Comparison of ENCODE assay signal across 13 cellular contexts in genomic region chr11:103585911-103586310, GRCh38.
DNase-seq lines count a peak whose midpoint lies in the region; ATAC-seq and TF ChIP-seq lines count a peak whose summit lies in the region.
"Had no signal": no experiment of that assay in that cellular context is flagged by ENCODE, and none has a peak within 500 bp of the region (broad histone marks: within the 10 kb centered on the region; RNA-seq: fewer than 3 reads in every experiment).

No MANE protein-coding gene starts in this region.

- no TSS peak for BruUV-seq in IMR-90 (replicated peaks; lab: Mats Ljungman, UMichigan)

- WGBS in IMR-90 (ENCODE audit: extremely low coverage in 2 of 2, insufficient read length in 1 of 2), 2 experiments, result no CpG with 5 or more reads among the region's 5 CpGs
- 81% methylated on average over 5 of the region's 5 CpGs for WGBS in mesenchymal stem cell
- 76 to 90% methylated on average over 5 of the region's 5 CpGs for WGBS in tibial nerve, 2 donors

- peaks cover 5% of the 10 kb centered on the region for H3K9me1 ChIP-seq in IMR-90 (ENCODE audit: insufficient read depth, low read length)

- POLR2A ChIA-PET in IMR-90 (lab: Charles Lee; ENCODE audit: unreplicated experiment), result no interaction called here

- H4K91ac ChIP-seq in IMR-90 (ENCODE audit: insufficient read depth, low read depth, low read length) (no peak overlapping the region), mesenchymal stem cell (ENCODE audit: low read length) (no peak overlapping the region)

- H2BK15ac ChIP-seq in IMR-90 (ENCODE audit: low read depth, low read length), result no peak overlapping the region
- H2BK15ac ChIP-seq in mesenchymal stem cell (ENCODE audit: low read depth, poor library complexity, severe bottlenecking), result no peak overlapping the region

- H3K4me1 ChIP-seq in IMR-90 (ENCODE audit: control insufficient read depth, insufficient read depth, low read length) (peaks cover 4% of the 10 kb centered on the region; the same call in 1 of the 2 replicates), mesenchymal stem cell (ENCODE audit: control insufficient read depth, insufficient read depth, low read depth, low read length) (no peaks in the 10 kb centered on the region), tibial nerve (no peaks in the 10 kb centered on the region), vagina (no peaks in the 10 kb centered on the region)
- H3K4me1 ChIP-seq: BLaER1 treated with 17β-estradiol and CSF1 and Interleukin-3, amounts not matched to agents 10 nM and 100 nM had no signal

- TF ChIP-seq RAD21 in IMR-90 (IDR thresholded peaks at IDR 0.05; ENCODE audit: low read length), result no peak

- no peak overlapping the region for H4K5ac ChIP-seq in IMR-90 (ENCODE audit: low read depth, low read length)

- H2AK9ac ChIP-seq in IMR-90 (replicated peaks; ENCODE audit: low read depth, low read length, poor library complexity), result no peak overlapping the region

- no peak overlapping the region for H2BK12ac ChIP-seq in mesenchymal stem cell (ENCODE audit: low read length in 2 of 2)

- ATAC-seq in IMR-90 (ENCODE audit: low read depth), result no peak
- no peak for ATAC-seq in GM21723 (IDR thresholded peaks at IDR 0.05; ENCODE audit: unreplicated experiment)
- ATAC-seq: CD8-positive, alpha-beta T cell had no signal

- H3K23ac ChIP-seq in IMR-90 (ENCODE audit: low read depth, low read length) (no peak overlapping the region), mesenchymal stem cell (ENCODE audit: low read length in 2 of 2) (no peak overlapping the region)

- H3K27ac ChIP-seq in IMR-90 (ENCODE audit: insufficient read depth, low read length), result no peak overlapping the region
- H3K27ac ChIP-seq in mesenchymal stem cell (ENCODE audit: low read length, poor library complexity, severe bottlenecking), result no peak overlapping the region
- no peak overlapping the region for H3K27ac ChIP-seq in tibial nerve
- H3K27ac ChIP-seq in vagina, result no peak overlapping the region
- H3K27ac ChIP-seq: BLaER1 treated with 17β-estradiol and CSF1 and Interleukin-3, amounts not matched to agents 10 nM and 100 nM had no signal

- H3K9me3 ChIP-seq in IMR-90 (ENCODE audit: control insufficient read depth, insufficient read depth, low read length), result no peaks in the 10 kb centered on the region
- no peaks in the 10 kb centered on the region for H3K9me3 ChIP-seq in mesenchymal stem cell (ENCODE audit: control insufficient read depth, low read length)
- peaks cover 0 to 5% (median 0%) of the 10 kb centered on the region in 4 donors for H3K9me3 ChIP-seq in tibial nerve
- H3K9me3 ChIP-seq in vagina, result no peaks in the 10 kb centered on the region
- H3K9me3 ChIP-seq: BLaER1 treated with 17β-estradiol and CSF1 and Interleukin-3, amounts not matched to agents 10 nM and 100 nM had no signal

- no peak for TF ChIP-seq EP300 in tibial nerve (IDR thresholded peaks at IDR 0.05)

- H2BK120ac ChIP-seq in IMR-90 (ENCODE audit: low read depth, low read length), result no peak overlapping the region
- H2BK120ac ChIP-seq in mesenchymal stem cell (ENCODE audit: low read depth, low read length), result no peak overlapping the region

- CTCF ChIA-PET in IMR-90 (lab: Yijun Ruan, JAX), result interaction anchor here (0.6 kb wide), 1 partner anchor 693 kb away, joined by 4 read pairs; no protein-coding TSS in a partner anchor

- H2AK5ac ChIP-seq in IMR-90 (ENCODE audit: low read depth, low read length), result no peak overlapping the region
- H2AK5ac ChIP-seq in mesenchymal stem cell (ENCODE audit: low read length, severe bottlenecking), result no peak overlapping the region

- H3K14ac ChIP-seq in IMR-90 (replicated peaks; ENCODE audit: low read depth, low read length), result 0 out of 2 replicates have a peak overlapping the region, but pooled peaks have one; percentile 27
- H3K14ac ChIP-seq in mesenchymal stem cell (ENCODE audit: low read length in 2 of 2), result no peak overlapping the region

- H2BK20ac ChIP-seq in IMR-90 (ENCODE audit: low read depth, low read length), result no peak overlapping the region

- H3K4me3 ChIP-seq in IMR-90 (ENCODE audit: insufficient read depth, low read depth, low read length) (no peak overlapping the region), retinal pigment epithelial cell (ENCODE audit: low read length) (no peak overlapping the region), mesenchymal stem cell (ENCODE audit: insufficient read depth in 1 of 2, low read depth in 1 of 2, low read length in 2 of 2) (no peak overlapping the region), tibial nerve (no peak overlapping the region), vagina (no peak overlapping the region)
- H3K4me3 ChIP-seq: BLaER1 treated with 17β-estradiol and CSF1 and Interleukin-3, amounts not matched to agents 10 nM and 100 nM had no signal

- no peak overlapping the region for H2AFZ ChIP-seq in IMR-90 (replicated peaks; ENCODE audit: low read length, poor library complexity)
- no peak overlapping the region for H2AFZ ChIP-seq in mesenchymal stem cell (ENCODE audit: low read depth, low read length)

- no peak for TF ChIP-seq CTCF in IMR-90 (conservative IDR thresholded peaks at IDR 0.05; ENCODE audit: low read depth, low read length)
- no peak for TF ChIP-seq CTCF in retinal pigment epithelial cell (conservative IDR thresholded peaks at IDR 0.05; ENCODE audit: low read depth, low read length)
- no peak for TF ChIP-seq CTCF in tibial nerve (IDR thresholded peaks at IDR 0.05)
- no peak for TF ChIP-seq CTCF in vagina (IDR thresholded peaks at IDR 0.05)

- in situ Hi-C loops in IMR-90 (cut with MboI; ENCODE audit: low sequenced_read_pairs), result no loop called here

- no peak overlapping the region for H3K56ac ChIP-seq in IMR-90 (ENCODE audit: extremely low read depth, insufficient read depth, low read length)

- intact Hi-C loops in IMR-90 (cut with micrococcal nuclease), result no loop called here
- intact Hi-C loops in vagina (cut with DNase I), result no loop called here

- H4K8ac ChIP-seq in IMR-90 (ENCODE audit: low read depth in 2 of 2, low read length in 2 of 2) (no peak overlapping the region), mesenchymal stem cell (ENCODE audit: low read length) (no peak overlapping the region)

- no peaks in the 10 kb centered on the region for H4K20me1 ChIP-seq in IMR-90 (ENCODE audit: insufficient read depth, low read length)
- H4K20me1 ChIP-seq: BLaER1 treated with 17β-estradiol and CSF1 and Interleukin-3, amounts not matched to agents 10 nM and 100 nM had no signal

- H3K18ac ChIP-seq in IMR-90 (ENCODE audit: low read depth, low read length) (no peak overlapping the region), mesenchymal stem cell (ENCODE audit: low read depth in 1 of 2, low read length in 2 of 2) (no peak overlapping the region)

- H3K27me3 ChIP-seq in IMR-90 (ENCODE audit: control insufficient read depth, insufficient read depth, low read length) (no peaks in the 10 kb centered on the region), mesenchymal stem cell (ENCODE audit: control insufficient read depth in 1 of 2, insufficient read depth in 1 of 2, low read length in 2 of 2) (no peaks in the 10 kb centered on the region), tibial nerve (no peaks in the 10 kb centered on the region), vagina (no peaks in the 10 kb centered on the region)
- H3K27me3 ChIP-seq: BLaER1 treated with 17β-estradiol and CSF1 and Interleukin-3, amounts not matched to agents 10 nM and 100 nM had no signal

- TF ChIP-seq POLR2A in IMR-90 (IDR thresholded peaks at IDR 0.05; ENCODE audit: low read depth, low read length), result no peak
- no peak for TF ChIP-seq POLR2A in tibial nerve (IDR thresholded peaks at IDR 0.05)
- TF ChIP-seq POLR2A in vagina (IDR thresholded peaks at IDR 0.05), result no peak

- DNase-seq in IMR-90 (no peak), kidney tubule cell (ENCODE audit: low spot score) (peak; percentile 23), retinal pigment epithelial cell (ENCODE audit: low read depth) (peak; percentile 81), mesenchymal stem cell (no peak), tibial nerve (ENCODE audit: low spot score in 2 of 2) (no peak), vagina (ENCODE audit: extremely low spot score in 2 of 2) (no peak)
- DNase-seq: Calu3; CD8-positive, alpha-beta T cell; DMS79 treated with DMSO at 0.1 percent for 48 hours; GF-D8; H9 had no signal

- H3K36me3 ChIP-seq in IMR-90 (ENCODE audit: control insufficient read depth, insufficient read depth, low read length) (no peaks in the 10 kb centered on the region), mesenchymal stem cell (ENCODE audit: control insufficient read depth in 1 of 2, insufficient read depth in 2 of 2, low read depth in 1 of 2, low read length in 2 of 2) (no peaks in the 10 kb centered on the region), tibial nerve (no peaks in the 10 kb centered on the region), vagina (no peaks in the 10 kb centered on the region)
- H3K36me3 ChIP-seq: BLaER1 treated with 17β-estradiol and CSF1 and Interleukin-3, amounts not matched to agents 10 nM and 100 nM had no signal

- H3K4me2 ChIP-seq in IMR-90 (ENCODE audit: low read depth, low read length) (no peak overlapping the region), mesenchymal stem cell (ENCODE audit: low read length, poor library complexity, severe bottlenecking) (no peak overlapping the region)
- H3K4me2 ChIP-seq: BLaER1 treated with 17β-estradiol and CSF1 and Interleukin-3, amounts not matched to agents 10 nM and 100 nM had no signal

- H3K4ac ChIP-seq in IMR-90 (ENCODE audit: low read depth, low read length), result no peak overlapping the region
- H3K4ac ChIP-seq in mesenchymal stem cell (ENCODE audit: low read depth in 1 of 2, low read length in 2 of 2), result no peak overlapping the region

- H3K79me1 ChIP-seq in IMR-90 (ENCODE audit: low read depth in 1 of 2, low read length in 2 of 2) (no peaks in the 10 kb centered on the region), mesenchymal stem cell (replicated peaks; ENCODE audit: low read length, poor library complexity, severe bottlenecking) (no peaks in the 10 kb centered on the region)

- no peak overlapping the region for H2BK5ac ChIP-seq in IMR-90 (ENCODE audit: low read depth, low read length, poor library complexity, severe bottlenecking)
- H2BK5ac ChIP-seq in mesenchymal stem cell (ENCODE audit: low read depth, low read length, poor library complexity, severe bottlenecking), result no peak overlapping the region

- no peak overlapping the region for H3K9ac ChIP-seq in IMR-90 (ENCODE audit: low read depth, low read length)
- no peak overlapping the region for H3K9ac ChIP-seq in mesenchymal stem cell (ENCODE audit: low read length)
- H3K9ac ChIP-seq: BLaER1 treated with 17β-estradiol and CSF1 and Interleukin-3, amounts not matched to agents 10 nM and 100 nM had no signal

- dilution Hi-C loops in IMR-90 (cut with HindIII; ENCODE audit: low sequenced_read_pairs, unreplicated experiment), result no loop called here

TF ChIP-seq in IMR-90, 13 proteins besides CTCF, POLR2A, EP300 and RAD21 (continues in another document):
- TF ChIP-seq CEBPB (IDR thresholded peaks at IDR 0.05; ENCODE audit: low read depth, low read length), result no peak
- TF ChIP-seq MXI1 (IDR thresholded peaks at IDR 0.05; ENCODE audit: borderline replicate concordance, low read depth, low read length), result no peak
- no peak for TF ChIP-seq NFE2L2 (IDR thresholded peaks at IDR 0.05; ENCODE audit: low read depth, low read length)

Comparison
In these comparisons a context has a peak if more than half of its experiments do, and no peak if none do; other contexts are left out.
1. DNase-seq: peak in kidney tubule cell (single experiment) and retinal pigment epithelial cell (single experiment); none in IMR-90 (single experiment), mesenchymal stem cell (single experiment), tibial nerve (0 of 2) and vagina (0 of 2).